ENCODE assay signal across 16 cellular contexts in genomic region chrX:43505759-43506158, GRCh38.
"Had no signal": no experiment of that assay in that cellular context is flagged by ENCODE, and none has a peak within 500 bp of the region (broad histone marks: within the 10 kb centered on the region; RNA-seq: fewer than 3 reads in every experiment).

No MANE protein-coding gene starts in this region.

- H3K9me3 Mint-ChIP-seq: activated CD4-positive, alpha-beta memory T cell treated with anti-CD3 and anti-CD28 coated beads, Interleukin-2, amount 10 ng/mL, durations not matched to agents 7 days and 5 days; activated naive CD8-positive, alpha-beta T cell treated with anti-CD3 and anti-CD28 coated beads, Interleukin-2, amount 10 ng/mL, durations not matched to agents 7 days and 5 days; activated T-cell treated with anti-CD3 and anti-CD28 coated beads, Interleukin-2, amount 50 U/mL, for 72 hours; neural crest cell; stimulated activated naive CD8-positive, alpha-beta T cell treated with anti-CD3 and anti-CD28 coated beads, Interleukin-15, Interleukin-2, amounts not matched to agents 100 ng/mL and 50 ng/mL, for 24 hours had no signal

- H3K4me3 ChIP-seq: cardiac muscle cell, left ventricle myocardium inferior, ovary had no signal

- H3K27me3 ChIP-seq: cardiac muscle cell, ovary had no signal

- H3K36me3 ChIP-seq: cardiac muscle cell, left ventricle myocardium inferior, ovary had no signal

- H3K27me3 Mint-ChIP-seq: activated CD4-positive, alpha-beta memory T cell treated with anti-CD3 and anti-CD28 coated beads, Interleukin-2, amount 10 ng/mL, durations not matched to agents 7 days and 5 days; activated CD4-positive, alpha-beta T cell treated with anti-CD3 and anti-CD28 coated beads for 36 hours; activated naive CD8-positive, alpha-beta T cell treated with anti-CD3 and anti-CD28 coated beads, Interleukin-2, amount 10 ng/mL, durations not matched to agents 7 days and 5 days; stimulated activated naive CD8-positive, alpha-beta T cell treated with anti-CD3 and anti-CD28 coated beads, Interleukin-15, Interleukin-2, amounts not matched to agents 100 ng/mL and 50 ng/mL, for 24 hours had no signal

- H3K4me3 Mint-ChIP-seq: activated CD4-positive, alpha-beta memory T cell treated with anti-CD3 and anti-CD28 coated beads, Interleukin-2, amount 10 ng/mL, durations not matched to agents 7 days and 5 days; activated CD4-positive, alpha-beta T cell treated with anti-CD3 and anti-CD28 coated beads for 36 hours; activated naive CD8-positive, alpha-beta T cell treated with anti-CD3 and anti-CD28 coated beads, Interleukin-2, amount 10 ng/mL, durations not matched to agents 7 days and 5 days; activated T-cell treated with anti-CD3 and anti-CD28 coated beads, Interleukin-2, amount 50 U/mL, for 72 hours; neural crest cell; stimulated activated naive CD8-positive, alpha-beta T cell treated with anti-CD3 and anti-CD28 coated beads, Interleukin-15, Interleukin-2, amounts not matched to agents 100 ng/mL and 50 ng/mL, for 24 hours had no signal

- H3K27ac ChIP-seq: cardiac muscle cell, left ventricle myocardium inferior, ovary, VCaP had no signal

- H3K27ac Mint-ChIP-seq: activated CD4-positive, alpha-beta memory T cell treated with anti-CD3 and anti-CD28 coated beads, Interleukin-2, amount 10 ng/mL, durations not matched to agents 7 days and 5 days; activated CD4-positive, alpha-beta T cell treated with anti-CD3 and anti-CD28 coated beads for 36 hours; activated naive CD8-positive, alpha-beta T cell treated with anti-CD3 and anti-CD28 coated beads, Interleukin-2, amount 10 ng/mL, durations not matched to agents 7 days and 5 days; activated T-cell treated with anti-CD3 and anti-CD28 coated beads, Interleukin-2, amount 50 U/mL, for 72 hours; stimulated activated naive CD8-positive, alpha-beta T cell treated with anti-CD3 and anti-CD28 coated beads, Interleukin-15, Interleukin-2, amounts not matched to agents 100 ng/mL and 50 ng/mL, for 24 hours had no signal

- DNase-seq: activated CD4-positive, alpha-beta memory T cell treated with anti-CD3 and anti-CD28 coated beads, Interleukin-2, amount 10 ng/mL, durations not matched to agents 7 days and 5 days; activated CD4-positive, alpha-beta T cell treated with anti-CD3 and anti-CD28 coated beads for 36 hours; activated gamma-delta T cell treated with Interleukin-2 at 50 U/mL for 16 hours; activated naive CD8-positive, alpha-beta T cell treated with anti-CD3 and anti-CD28 coated beads, Interleukin-2, amount 10 ng/mL, durations not matched to agents 7 days and 5 days; activated T-cell treated with anti-CD3 and anti-CD28 coated beads, Interleukin-2, amount 50 U/mL, for 72 hours; anterior cingulate cortex; left ventricle myocardium inferior; mesenchymal stem cell; ovary; stimulated activated CD4-positive, alpha-beta T cell treated with anti-CD3 and anti-CD28 coated beads, Interleukin-2, amount 100 ng/mL, for 48 hours; stimulated activated CD8-positive, alpha-beta memory T cell treated with anti-CD3 and anti-CD28 coated beads, Interleukin-4, amount 100 ng/mL, for 48 hours; T-helper 9 cell had no signal

- H3K36me3 Mint-ChIP-seq: activated naive CD8-positive, alpha-beta T cell treated with anti-CD3 and anti-CD28 coated beads, Interleukin-2, amount 10 ng/mL, durations not matched to agents 7 days and 5 days had no signal

- H3K9me3 ChIP-seq: left ventricle myocardium inferior, ovary had no signal

- H3K4me1 ChIP-seq: left ventricle myocardium inferior had no signal

- ATAC-seq: activated CD4-positive, alpha-beta T cell treated with anti-CD3 and anti-CD28 coated beads for 36 hours; activated T-cell treated with anti-CD3 and anti-CD28 coated beads, Interleukin-2, amount 50 U/mL, for 72 hours had no signal

- H3K4me1 Mint-ChIP-seq: activated CD4-positive, alpha-beta memory T cell treated with anti-CD3 and anti-CD28 coated beads, Interleukin-2, amount 10 ng/mL, durations not matched to agents 7 days and 5 days; activated CD4-positive, alpha-beta T cell treated with anti-CD3 and anti-CD28 coated beads for 36 hours; activated naive CD8-positive, alpha-beta T cell treated with anti-CD3 and anti-CD28 coated beads, Interleukin-2, amount 10 ng/mL, durations not matched to agents 7 days and 5 days had no signal
